In genomic region chr20:62516345-62516744, GRCh38 we compare ENCODE assay signal across 10 cellular contexts. TPM values are rescaled to one million over a fixed set of nuclear protein-coding genes. Genes with fewer than 3 reads are reported as not detected.
DNase-seq lines count a peak whose midpoint lies in the region; ATAC-seq and TF ChIP-seq lines count a peak whose summit lies in the region.
"Had no signal": no experiment of that assay in that cellular context is flagged by ENCODE, and none has a peak within 500 bp of the region (broad histone marks: within the 10 kb centered on the region; RNA-seq: fewer than 3 reads in every experiment).

No MANE protein-coding gene starts in this region.

- H3K36me3 ChIP-seq in psoas muscle (ENCODE audit: insufficient read depth in 1 of 2, low read depth in 1 of 2) (no peaks in the 10 kb centered on the region), suprapubic skin (no peaks in the 10 kb centered on the region)

- no peak for ATAC-seq in psoas muscle

- H3K4me1 ChIP-seq in psoas muscle (peaks cover 46% of the 10 kb centered on the region), suprapubic skin (no peaks in the 10 kb centered on the region)

- TF ChIP-seq POLR2A in suprapubic skin (IDR thresholded peaks at IDR 0.05), result no peak

- H3K27me3 ChIP-seq in psoas muscle (ENCODE audit: insufficient read depth in 3 of 3, low read length in 2 of 3) (no peaks in the 10 kb centered on the region), suprapubic skin (peaks cover 78% of the 10 kb centered on the region)

- no peak for TF ChIP-seq EP300 in suprapubic skin (IDR thresholded peaks at IDR 0.05)

- H3K27ac ChIP-seq in psoas muscle, result no peak overlapping the region
- no peak overlapping the region for H3K27ac ChIP-seq in suprapubic skin

- peak; percentile 54 for DNase-seq in NCI-H82 (lab: John Stamatoyannopoulos, UW)
- no peak for DNase-seq in NCI-H82 treated with DMSO at 0.1 percent for 48 hours (lab: John Stamatoyannopoulos, UW; ENCODE audit: unreplicated experiment)
- peak; percentile 28 for DNase-seq in OCI-M1 (lab: John Stamatoyannopoulos, UW)
- DNase-seq in fibroblast of mammary gland (ENCODE audit: low read depth), result no peak
- DNase-seq in psoas muscle, result no peak
- DNase-seq in NCI-H187 (lab: John Stamatoyannopoulos, UW), result no peak
- no peak for DNase-seq in stimulated activated CD4-positive, alpha-beta T cell treated with anti-CD3 and anti-CD28 coated beads, Interleukin-4, amount 100 ng/mL, for 24 hours
- no peak for DNase-seq in suprapubic skin (ENCODE audit: low spot score in 2 of 2)
- DNase-seq: substantia nigra had no signal

- WGBS in psoas muscle, 3 donors, result 84 to 89% (median 87%) methylated on average over 13 of the region's 13 CpGs
- 78% methylated on average over 8 of the region's 13 CpGs for WGBS in suprapubic skin

- H3K4me3 ChIP-seq in fibroblast of mammary gland (ENCODE audit: control insufficient read depth, low read depth, low read length), result no peak overlapping the region
- no peak overlapping the region for H3K4me3 ChIP-seq in psoas muscle
- no peak overlapping the region for H3K4me3 ChIP-seq in suprapubic skin

- H3K9me3 ChIP-seq in psoas muscle (no peaks in the 10 kb centered on the region), suprapubic skin (no peaks in the 10 kb centered on the region)

- TF ChIP-seq CTCF in fibroblast of mammary gland (conservative IDR thresholded peaks at IDR 0.05; ENCODE audit: control insufficient read depth, insufficient read depth, low read depth, low read length) (peak; percentile 7), psoas muscle (IDR thresholded peaks at IDR 0.05) (peak; percentile 36), suprapubic skin (IDR thresholded peaks at IDR 0.05) (no peak)

- intact Hi-C loops in psoas muscle (cut with DNase I), result no loop called here

RNA-seq across cellular contexts. Expression of gene GATA5, which starts 40.5 kb away (rescaled TPM):
- total RNA-seq in psoas muscle, result under 1 TPM in 2 of 4 donors, not detected in 2; 0.13 to 0.14 TPM
- under 1 TPM in 2 of 3 donors, not detected in 1; 0.01 to 0.03 TPM for polyA plus RNA-seq in psoas muscle
- 1 to 10 TPM in 3 of 4 donors, under 1 TPM in 1; 0.23 to 2.1 (median 1.2) TPM for total RNA-seq in suprapubic skin
- total RNA-seq: renal cortical epithelial cell had no signal

Comparison
In these comparisons a context has a peak if more than half of its experiments do, and no peak if none do; other contexts are left out.
1. DNase-seq: peak in NCI-H82 (single experiment) and OCI-M1 (single experiment); none in NCI-H82 treated with DMSO at 0.1 percent for 48 hours (single experiment), fibroblast of mammary gland (single experiment), psoas muscle (0 of 2), NCI-H187 (0 of 2), stimulated activated CD4-positive, alpha-beta T cell treated with anti-CD3 and anti-CD28 coated beads, Interleukin-4, amount 100 ng/mL, for 24 hours (single experiment) and suprapubic skin (0 of 2).
2. CTCF ChIP-seq: peak in fibroblast of mammary gland (single experiment) and psoas muscle (single experiment); none in suprapubic skin (0 of 2).